In genomic region chrX:15564981-15565579, GRCh38 we compare ENCODE assay signal across 8 cellular contexts.
DNase-seq lines count a peak whose midpoint lies in the region; ATAC-seq and TF ChIP-seq lines count a peak whose summit lies in the region.

No MANE protein-coding gene starts in this region.

- H3K4me3 ChIP-seq in MM.1S (ENCODE audit: low read length), result no peak overlapping the region

- H3K9me2 ChIP-seq in MM.1S (replicated peaks; ENCODE audit: insufficient read depth, low read length), result no peaks in the 10 kb centered on the region

- no peaks in the 10 kb centered on the region for H3K79me2 ChIP-seq in MM.1S (ENCODE audit: low read length)

- CTCF ChIA-PET in RWPE1 (lab: Yijun Ruan, JAX), result interaction anchor here (0.7 to 1.8 kb wide), 6 partner anchors 53 to 94 kb away, joined by 3 to 6 read pairs (median 4); partner anchors contain the start of gene PIR

- H3F3A ChIP-seq in MM.1S (ENCODE audit: insufficient read depth, low read length), result no peaks in the 10 kb centered on the region

- no peak overlapping the region for H3K9ac ChIP-seq in MM.1S (ENCODE audit: low read length)

- no peak overlapping the region for H3K4me2 ChIP-seq in MM.1S (ENCODE audit: low read depth, low read length)

- TF ChIP-seq CTCF in MM.1S (IDR thresholded peaks at IDR 0.05; ENCODE audit: low read length) (peak; percentile 52), RWPE1 (conservative IDR thresholded peaks at IDR 0.05; ENCODE audit: low read depth) (peak; percentile 55)

- peak; percentile 56 for DNase-seq in COLO668 (lab: John Stamatoyannopoulos, UW; ENCODE audit: unreplicated experiment)
- DNase-seq in MM.1S, result peak; percentile 21
- peak; percentile 34 for DNase-seq in RWPE1 (ENCODE audit: low spot score)
- DNase-seq in caudate nucleus (lab: John Stamatoyannopoulos, UW), result peak in 36 of 61 donors; percentile 0 to 48 (median 2)
- peak; percentile 85 for DNase-seq in islet precursor cell
- peak; percentile 5 for DNase-seq in stimulated activated CD8-positive, alpha-beta memory T cell treated with anti-CD3 and anti-CD28 coated beads, Interleukin-4, amount 100 ng/mL, for 24 hours (ENCODE audit: low read depth)

- H3K9me3 ChIP-seq in MM.1S (replicated peaks; ENCODE audit: insufficient read depth, low read length), result no peaks in the 10 kb centered on the region

- POLR2A ChIA-PET in RWPE1 (lab: Yijun Ruan, JAX; ENCODE audit: low non-redundant PET), result no interaction called here

- H3K27ac ChIP-seq in MM.1S (ENCODE audit: low read length) (no peak overlapping the region), RWPE1 (no peak overlapping the region), caudate nucleus (ENCODE audit: low read depth, low read length) (no peak overlapping the region)

- ATAC-seq in GM19438 (IDR thresholded peaks at IDR 0.05; ENCODE audit: low read depth, unreplicated experiment) (peak; percentile 62), GM19023 (IDR thresholded peaks at IDR 0.05; ENCODE audit: unreplicated experiment) (no peak)

- H3K27me3 ChIP-seq in MM.1S (replicated peaks; ENCODE audit: insufficient read depth, low read length), result no peaks in the 10 kb centered on the region

- H3K36me3 ChIP-seq in MM.1S (replicated peaks; ENCODE audit: insufficient read depth, low read length), result no peaks in the 10 kb centered on the region

- H4K20me1 ChIP-seq in MM.1S (ENCODE audit: insufficient read depth, low read length), result no peaks in the 10 kb centered on the region

- H2AFZ ChIP-seq in MM.1S (ENCODE audit: low read length), result no peak overlapping the region

- H3K4me1 ChIP-seq in MM.1S (ENCODE audit: low read length), result no peaks in the 10 kb centered on the region

Comparison
In these comparisons a context has a peak if more than half of its experiments do, and no peak if none do; other contexts are left out.
1. DNase-seq: peak in every context shown above with its lines; median percentile 85 in islet precursor cell; 56 in COLO668; 34 in RWPE1; 21 in MM.1S; 5 in stimulated activated CD8-positive, alpha-beta memory T cell treated with anti-CD3 and anti-CD28 coated beads, Interleukin-4, amount 100 ng/mL, for 24 hours; 2 in caudate nucleus.